In the genomic region with DNA sequence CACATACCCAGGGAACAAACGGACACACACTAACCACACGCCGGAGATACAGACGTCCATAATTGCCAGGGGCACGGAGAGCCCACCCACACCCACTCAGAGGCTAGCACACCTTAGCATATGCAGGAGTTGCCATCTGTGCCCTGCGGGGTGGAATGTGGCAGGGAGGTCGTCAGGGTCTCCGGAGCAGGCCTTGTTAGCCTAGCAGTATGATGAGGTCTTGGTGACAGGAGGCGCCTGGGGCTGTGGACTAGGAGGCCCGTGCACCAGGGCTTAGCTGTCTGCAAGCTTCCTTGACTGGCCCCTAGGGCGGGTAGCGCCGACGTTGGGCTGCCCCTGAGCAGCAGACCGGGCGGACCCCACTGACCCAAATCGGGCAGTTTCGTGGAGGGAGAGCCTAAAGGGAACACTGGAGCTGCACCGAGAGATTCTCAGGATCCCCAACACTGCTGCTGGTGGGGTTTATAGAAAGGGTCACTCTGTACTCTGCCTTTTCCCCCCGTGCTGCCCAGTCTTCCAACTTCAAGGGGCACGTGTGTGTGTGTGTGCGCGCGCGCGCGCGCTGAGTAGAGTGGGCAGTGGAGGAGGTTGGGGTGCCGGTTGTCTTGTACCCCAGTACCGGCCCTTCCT, we compare ENCODE assay signal across 8 cellular contexts. TPM values are rescaled to one million over a fixed set of nuclear protein-coding genes. Genes with fewer than 3 reads are reported as not detected.
DNase-seq lines count a peak whose midpoint lies in the region; TF ChIP-seq lines count a peak whose summit lies in the region.

No MANE protein-coding gene starts in this region.

- H3K27ac ChIP-seq in parathyroid adenoma (no peak overlapping the region), thyroid gland (no peak overlapping the region), adrenal gland (no peak overlapping the region)

- intact Hi-C loops in thyroid gland (cut with DNase I) = no loop called here
- intact Hi-C loops in adrenal gland (cut with DNase I) = loop anchor here in 1 of 2 donors (5.0 kb wide), 1 partner anchor 34 kb away; no protein-coding TSS in a partner anchor

- no peak overlapping the region for H3K9ac ChIP-seq in parathyroid adenoma

- H3K4me3 ChIP-seq in parathyroid adenoma (ENCODE audit: low read depth, low read length) = no peak overlapping the region
- no peak overlapping the region for H3K4me3 ChIP-seq in thyroid gland (replicated peaks in 1 of 3)
- H3K4me3 ChIP-seq in adrenal gland = peak overlapping the region in 1 of 4 donors; percentile 60

- peaks cover 18% of the 10 kb centered on the region for H3K4me1 ChIP-seq in parathyroid adenoma
- peaks cover 31 to 60% of the 10 kb centered on the region in 2 donors for H3K4me1 ChIP-seq in thyroid gland
- H3K4me1 ChIP-seq in adrenal gland (replicated peaks in 1 of 2) = peaks cover 30 to 51% of the 10 kb centered on the region in 2 donors

- H3K36me3 ChIP-seq in parathyroid adenoma (ENCODE audit: control insufficient read depth, insufficient read depth, low read length) = no peaks in the 10 kb centered on the region
- no peaks in the 10 kb centered on the region for H3K36me3 ChIP-seq in thyroid gland
- no peaks in the 10 kb centered on the region for H3K36me3 ChIP-seq in adrenal gland (replicated peaks in 1 of 2)

- TF ChIP-seq CTCF in parathyroid adenoma (IDR thresholded peaks at IDR 0.05) (no peak), thyroid gland (IDR thresholded peaks at IDR 0.05) (no peak), adrenal gland (IDR thresholded peaks at IDR 0.05) (no peak)

- DNase-seq in T-helper 1 cell (no peak), NCI-H748 (lab: John Stamatoyannopoulos, UW; ENCODE audit: unreplicated experiment) (peak; percentile 64), cerebellar cortex (ENCODE audit: low spot score) (peak; percentile 71), thyroid gland (no peak), globus pallidus (ENCODE audit: low spot score) (no peak), adrenal gland (no peak)

- WGBS in thyroid gland, 2 donors = 13 to 27% methylated on average over 13 to 24 of the region's 30 CpGs
- 12 to 23% (median 18%) methylated on average over 8 to 30 of the region's 30 CpGs for WGBS in adrenal gland, 4 donors

- H3K9me3 Mint-ChIP-seq in T-helper 1 cell treated with Interleukin-12 subunit alpha and Interleukin-12 subunit beta and Interleukin-4 antibody, amounts not matched to agents 30 μg/mL and 1 μg/mL, for 36 hours = no peaks in the 10 kb centered on the region

- peaks cover 63% of the 10 kb centered on the region for H3K27me3 Mint-ChIP-seq in T-helper 1 cell treated with Interleukin-12 subunit alpha and Interleukin-12 subunit beta and Interleukin-4 antibody, amounts not matched to agents 30 μg/mL and 1 μg/mL, for 36 hours (ENCODE audit: low read depth)

- H2AFZ ChIP-seq in parathyroid adenoma = peak overlapping the region; percentile 65

- peak overlapping the region; percentile 86 for H3K27ac Mint-ChIP-seq in T-helper 1 cell treated with Interleukin-12 subunit alpha and Interleukin-12 subunit beta and Interleukin-4 antibody, amounts not matched to agents 30 μg/mL and 1 μg/mL, for 36 hours

- H3K79me2 ChIP-seq in parathyroid adenoma = no peaks in the 10 kb centered on the region

- no peaks in the 10 kb centered on the region for H3K9me3 ChIP-seq in parathyroid adenoma (ENCODE audit: control insufficient read depth, low read length)
- no peaks in the 10 kb centered on the region for H3K9me3 ChIP-seq in thyroid gland
- no peaks in the 10 kb centered on the region for H3K9me3 ChIP-seq in adrenal gland (replicated peaks in 1 of 3)

- H3K4me3 Mint-ChIP-seq in T-helper 1 cell treated with Interleukin-12 subunit alpha and Interleukin-12 subunit beta and Interleukin-4 antibody, amounts not matched to agents 30 μg/mL and 1 μg/mL, for 36 hours = peak overlapping the region; percentile 99

- H3K27me3 ChIP-seq in parathyroid adenoma (ENCODE audit: control insufficient read depth, insufficient read depth, low read length) (peaks cover 5% of the 10 kb centered on the region), thyroid gland (peaks cover 35% of the 10 kb centered on the region), adrenal gland (peaks cover 43% of the 10 kb centered on the region)

- peak overlapping the region; percentile 32 for H3K4me2 ChIP-seq in parathyroid adenoma (ENCODE audit: low read length)

- TF ChIP-seq POLR2A in thyroid gland (IDR thresholded peaks at IDR 0.05) = no peak
- no peak for TF ChIP-seq POLR2A in adrenal gland (IDR thresholded peaks at IDR 0.05)

- peaks cover 47% of the 10 kb centered on the region for H3K4me1 Mint-ChIP-seq in T-helper 1 cell treated with Interleukin-12 subunit alpha and Interleukin-12 subunit beta and Interleukin-4 antibody, amounts not matched to agents 30 μg/mL and 1 μg/mL, for 36 hours (ENCODE audit: low read depth)

- H3K36me3 Mint-ChIP-seq in T-helper 1 cell treated with Interleukin-12 subunit alpha and Interleukin-12 subunit beta and Interleukin-4 antibody, amounts not matched to agents 30 μg/mL and 1 μg/mL, for 36 hours (ENCODE audit: low read depth) = peaks cover 10% of the 10 kb centered on the region

RNA-seq across cellular contexts. Expression of a gene that starts 9.9 kb away (rescaled TPM):
- 1 to 10 TPM in 2 of 4 donors, under 1 TPM in 1, not detected in 1; 0.88 to 7.3 (median 3.0) TPM for total RNA-seq in thyroid gland
- 1 to 10 TPM in 7 of 8 donors, under 1 TPM in 1; 0.30 to 4.1 (median 2.5) TPM for total RNA-seq in adrenal gland
- polyA plus RNA-seq in adrenal gland = 10 to 100 TPM in 1 of 3 donors, 1 to 10 TPM in 2; 2.0 to 10.5 (median 4.5) TPM

RNA-seq across cellular contexts. Expression of a gene that starts 11.5 kb away (rescaled TPM):
- total RNA-seq in thyroid gland (10 to 100 TPM; 34.0 to 58.4 (median 49.8) TPM), adrenal gland (10 to 100 TPM; 57.0 to 94.7 (median 71.8) TPM)
- polyA plus RNA-seq in adrenal gland = 10 to 100 TPM; 25.2 to 43.0 (median 29.0) TPM

RNA-seq across cellular contexts. Expression of a gene that starts 24.4 kb away (rescaled TPM):
- total RNA-seq in thyroid gland = under 1 TPM in 1 of 4 donors, not detected in 3; 0.27 TPM
- 1 to 10 TPM in 1 of 8 donors, under 1 TPM in 4, not detected in 3; 0.15 to 3.7 (median 0.42) TPM for total RNA-seq in adrenal gland
- 1 to 10 TPM in 2 of 3 donors, under 1 TPM in 1; 0.62 to 1.7 (median 1.2) TPM for polyA plus RNA-seq in adrenal gland

Comparison
In these comparisons a context has a peak if more than half of its experiments do, and no peak if none do; other contexts are left out.
1. DNase-seq: peak in NCI-H748 (single experiment) and cerebellar cortex (single experiment); none in T-helper 1 cell (0 of 5), thyroid gland (0 of 2), globus pallidus (single experiment) and adrenal gland (0 of 7).